ENCODE assay signal across 13 cellular contexts in genomic region chr12:105378821-105379400, GRCh38. TPM values are rescaled to one million over a fixed set of nuclear protein-coding genes. Genes with fewer than 3 reads are reported as not detected.
DNase-seq lines count a peak whose midpoint lies in the region; ATAC-seq, FAIRE-seq and TF ChIP-seq lines count a peak whose summit lies in the region.
"Had no signal": no experiment of that assay in that cellular context is flagged by ENCODE, and none has a peak within 500 bp of the region (broad histone marks: within the 10 kb centered on the region; RNA-seq: fewer than 3 reads in every experiment).

No MANE protein-coding gene starts in this region.

- H3K27me3 Mint-ChIP-seq in astrocyte (ENCODE audit: low read depth, unreplicated experiment) = no peaks in the 10 kb centered on the region
- no peaks in the 10 kb centered on the region for H3K27me3 Mint-ChIP-seq in activated CD4-positive, alpha-beta T cell treated with anti-CD3 and anti-CD28 coated beads for 36 hours
- H3K27me3 Mint-ChIP-seq: natural killer cell treated with Interleukin-12 subunit alpha and Interleukin-12 subunit beta and Interleukin-15 and Interleukin-18, amount 100 ng/mL, for 72 hours had no signal

- TF ChIP-seq CTCF in astrocyte (IDR thresholded peaks at IDR 0.05; ENCODE audit: insufficient read depth, low read depth, low read length) (peak; percentile 7), right lobe of liver (IDR thresholded peaks at IDR 0.05) (peak in 3 of 4 donors; percentile 35 to 40 (median 38)), esophagus squamous epithelium (IDR thresholded peaks at IDR 0.05) (no peak)

- H3K36me3 Mint-ChIP-seq in astrocyte (ENCODE audit: low read depth, unreplicated experiment) = no peaks in the 10 kb centered on the region
- H3K36me3 Mint-ChIP-seq in activated CD4-positive, alpha-beta T cell treated with anti-CD3 and anti-CD28 coated beads for 36 hours (ENCODE audit: low read depth) = no peaks in the 10 kb centered on the region
- H3K36me3 Mint-ChIP-seq: natural killer cell treated with Interleukin-12 subunit alpha and Interleukin-12 subunit beta and Interleukin-15 and Interleukin-18, amount 100 ng/mL, for 72 hours had no signal

- no peak overlapping the region for H3K4me2 ChIP-seq in astrocyte (ENCODE audit: low read length)

- CTCF ChIA-PET in activated CD4-positive, alpha-beta T cell treated with anti-CD3 and anti-CD28 coated beads for 36 hours (lab: Charles Lee) = no interaction called here

- WGBS in right lobe of liver (ENCODE audit: insufficient coverage, low coverage, low lambda C conversion rate, missing lambda C conversion rate) = 80% methylated on average over 4 of the region's 8 CpGs
- WGBS in esophagus squamous epithelium, 2 donors = 91 to 95% methylated on average over 8 of the region's 8 CpGs

- peak; percentile 49 for DNase-seq in DMS153 (lab: John Stamatoyannopoulos, UW)
- DNase-seq in HuH-7.5 (ENCODE audit: low spot score) = peak; percentile 26
- DNase-seq in astrocyte (ENCODE audit: low read depth) = no peak
- DNase-seq in right lobe of liver = peak in 1 of 3 donors; percentile 35
- DNase-seq in stimulated activated CD4-positive, alpha-beta T cell treated with anti-CD3 and anti-CD28 coated beads, Interleukin-2, amount 100 ng/mL, for 48 hours = no peak
- DNase-seq in activated CD4-positive, alpha-beta T cell treated with anti-CD3 and anti-CD28 coated beads for 36 hours = no peak
- DNase-seq in esophagus squamous epithelium (lab: John Stamatoyannopoulos, UW) = no peak
- no peak for DNase-seq in GM19238 (ENCODE audit: insufficient read length, low spot score)
- DNase-seq: activated CD4-positive, alpha-beta T cell treated with anti-CD3 and anti-CD28 coated beads, Interleukin-2, amount 50 U/mL, for 1 hour; anterior cingulate cortex; heart right ventricle had no signal

- intact Hi-C loops in right lobe of liver (cut with DNase I) (loop anchor here in 1 of 2 donors (10.0 kb wide), 1 partner anchor 94 kb away; no protein-coding TSS in a partner anchor), esophagus squamous epithelium (cut with DNase I) (no loop called here)
- intact Hi-C loops in activated CD4-positive, alpha-beta T cell treated with anti-CD3 and anti-CD28 coated beads for 36 hours (cut with DNase I, micrococcal nuclease) = no loop called here

- H3K4me3 Mint-ChIP-seq in astrocyte (ENCODE audit: unreplicated experiment) = no peak overlapping the region
- H3K4me3 Mint-ChIP-seq in activated CD4-positive, alpha-beta T cell treated with anti-CD3 and anti-CD28 coated beads for 36 hours = no peak overlapping the region
- H3K4me3 Mint-ChIP-seq: natural killer cell treated with Interleukin-12 subunit alpha and Interleukin-12 subunit beta and Interleukin-15 and Interleukin-18, amount 100 ng/mL, for 72 hours had no signal

- H3K9me3 Mint-ChIP-seq in astrocyte (ENCODE audit: unreplicated experiment) = no peaks in the 10 kb centered on the region
- no peaks in the 10 kb centered on the region for H3K9me3 Mint-ChIP-seq in activated CD4-positive, alpha-beta T cell treated with anti-CD3 and anti-CD28 coated beads for 36 hours (ENCODE audit: low read depth)
- H3K9me3 Mint-ChIP-seq: natural killer cell treated with Interleukin-12 subunit alpha and Interleukin-12 subunit beta and Interleukin-15 and Interleukin-18, amount 100 ng/mL, for 72 hours had no signal

- H3K36me3 ChIP-seq in astrocyte (ENCODE audit: insufficient read depth, low read length) = no peaks in the 10 kb centered on the region
- no peaks in the 10 kb centered on the region for H3K36me3 ChIP-seq in right lobe of liver
- H3K36me3 ChIP-seq in esophagus squamous epithelium = no peaks in the 10 kb centered on the region
- H3K36me3 ChIP-seq: heart right ventricle had no signal

- peaks cover 3% of the 10 kb centered on the region for H4K20me1 ChIP-seq in astrocyte (ENCODE audit: insufficient read depth, low read length)

- H3K4me1 ChIP-seq in astrocyte (ENCODE audit: insufficient read depth, low read length) (peaks cover 10% of the 10 kb centered on the region), right lobe of liver (no peaks in the 10 kb centered on the region), esophagus squamous epithelium (peaks cover 3 to 9% (median 4%) of the 10 kb centered on the region in 3 donors)

- peak; percentile 20 to 73 (median 51) for ATAC-seq in right lobe of liver
- ATAC-seq in activated CD4-positive, alpha-beta T cell treated with anti-CD3 and anti-CD28 coated beads for 36 hours = no peak
- ATAC-seq: heart right ventricle; natural killer cell treated with Interleukin-12 subunit alpha and Interleukin-12 subunit beta and Interleukin-15 and Interleukin-18, amount 100 ng/mL, for 72 hours had no signal

- POLR2A ChIA-PET in activated CD4-positive, alpha-beta T cell treated with anti-CD3 and anti-CD28 coated beads for 36 hours (lab: Charles Lee) = no interaction called here

- no peak overlapping the region for H3K4me3 ChIP-seq in astrocyte (ENCODE audit: insufficient read depth, low read depth, low read length)
- no peak overlapping the region for H3K4me3 ChIP-seq in right lobe of liver
- H3K4me3 ChIP-seq in esophagus squamous epithelium = no peak overlapping the region
- H3K4me3 ChIP-seq: heart right ventricle had no signal

- no peaks in the 10 kb centered on the region for H3K4me1 Mint-ChIP-seq in astrocyte (ENCODE audit: low read depth, unreplicated experiment)
- no peaks in the 10 kb centered on the region for H3K4me1 Mint-ChIP-seq in activated CD4-positive, alpha-beta T cell treated with anti-CD3 and anti-CD28 coated beads for 36 hours

- H3K79me2 ChIP-seq in astrocyte (ENCODE audit: insufficient read depth, low read length) = no peaks in the 10 kb centered on the region

- no peaks in the 10 kb centered on the region for H3K9me3 ChIP-seq in astrocyte (ENCODE audit: insufficient read depth, low read depth, low read length)
- H3K9me3 ChIP-seq in right lobe of liver = no peaks in the 10 kb centered on the region
- H3K9me3 ChIP-seq in esophagus squamous epithelium = no peaks in the 10 kb centered on the region
- H3K9me3 ChIP-seq: heart right ventricle had no signal

- no peak overlapping the region for H3K9ac ChIP-seq in astrocyte (ENCODE audit: low read length)

- no peak overlapping the region for H3K27ac Mint-ChIP-seq in astrocyte (ENCODE audit: unreplicated experiment)
- H3K27ac Mint-ChIP-seq in activated CD4-positive, alpha-beta T cell treated with anti-CD3 and anti-CD28 coated beads for 36 hours = no peak overlapping the region
- H3K27ac Mint-ChIP-seq: natural killer cell treated with Interleukin-12 subunit alpha and Interleukin-12 subunit beta and Interleukin-15 and Interleukin-18, amount 100 ng/mL, for 72 hours had no signal

- no peak overlapping the region for H2AFZ ChIP-seq in astrocyte (ENCODE audit: low read depth, low read length)

- H3K27ac ChIP-seq in astrocyte (ENCODE audit: low read depth, low read length) = no peak overlapping the region
- H3K27ac ChIP-seq in right lobe of liver = no peak overlapping the region
- H3K27ac ChIP-seq in esophagus squamous epithelium = no peak overlapping the region
- H3K27ac ChIP-seq: heart right ventricle, HL-60 had no signal

- TF ChIP-seq POLR2A in right lobe of liver (IDR thresholded peaks at IDR 0.05) (no peak), esophagus squamous epithelium (IDR thresholded peaks at IDR 0.05) (no peak)

- H3K27me3 ChIP-seq in astrocyte (ENCODE audit: insufficient read depth, low read length) (no peaks in the 10 kb centered on the region), right lobe of liver (no peaks in the 10 kb centered on the region), esophagus squamous epithelium (no peaks in the 10 kb centered on the region)

- no peak for FAIRE-seq in astrocyte (lab: Jason Lieb, UNC)

RNA-seq across cellular contexts. Expression of gene C12orf75, which starts 48.4 kb away (rescaled TPM):
- total RNA-seq in astrocyte = 130 and 163 TPM in 2 replicates
- total RNA-seq in right lobe of liver = 1 to 10 TPM; 1.3 to 5.5 (median 2.7) TPM
- total RNA-seq in activated CD4-positive, alpha-beta T cell treated with anti-CD3 and anti-CD28 coated beads for 36 hours = 10 to 100 TPM; 53.8 to 59.9 TPM
- 10 to 100 TPM in 3 of 4 donors, 1 to 10 TPM in 1; 8.5 to 56.3 (median 13.7) TPM for total RNA-seq in esophagus squamous epithelium

Comparison
In these comparisons a context has a peak if more than half of its experiments do, and no peak if none do; other contexts are left out.
1. DNase-seq: peak in DMS153 (single experiment) and HuH-7.5 (single experiment); none in astrocyte (single experiment), stimulated activated CD4-positive, alpha-beta T cell treated with anti-CD3 and anti-CD28 coated beads, Interleukin-2, amount 100 ng/mL, for 48 hours (0 of 2), activated CD4-positive, alpha-beta T cell treated with anti-CD3 and anti-CD28 coated beads for 36 hours (single experiment), esophagus squamous epithelium (single experiment) and GM19238 (single experiment).
2. CTCF ChIP-seq: peak in astrocyte (single experiment) and right lobe of liver (3 of 4); none in esophagus squamous epithelium (0 of 6).